ENCODE assay signal across 10 cellular contexts in the genomic region with DNA sequence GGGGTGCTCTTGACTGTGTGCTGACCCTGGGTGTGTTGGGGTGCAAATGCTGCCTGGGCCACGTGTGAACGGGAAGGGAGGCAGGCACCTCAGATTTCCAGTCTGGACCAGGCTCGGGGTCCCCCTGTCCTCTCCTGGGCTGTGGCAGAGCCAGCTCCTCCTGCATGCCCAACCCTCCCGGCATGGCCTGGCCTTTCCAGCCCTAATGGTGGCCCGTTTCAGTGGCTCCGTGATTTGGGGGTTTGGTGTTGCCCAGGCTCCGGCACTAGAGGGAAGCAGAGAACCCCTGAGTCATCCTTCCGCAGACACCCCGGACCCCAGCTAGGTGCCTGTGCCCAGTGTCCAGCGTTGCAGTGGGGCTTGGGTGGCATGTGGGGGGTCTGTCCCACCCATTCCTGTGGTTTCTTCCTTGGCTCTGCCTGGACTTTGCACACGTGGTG. TPM values are rescaled to one million over a fixed set of nuclear protein-coding genes. Genes with fewer than 3 reads are reported as not detected.
DNase-seq lines count a peak whose midpoint lies in the region; ATAC-seq, FAIRE-seq and TF ChIP-seq lines count a peak whose summit lies in the region.
"Had no signal": no experiment of that assay in that cellular context is flagged by ENCODE, and none has a peak within 500 bp of the region (broad histone marks: within the 10 kb centered on the region; RNA-seq: fewer than 3 reads in every experiment).

No MANE protein-coding gene starts in this region.

- H3K4me1 ChIP-seq in kidney (ENCODE audit: control insufficient read depth in 1 of 2, insufficient read depth in 1 of 2, low read depth in 1 of 2, low read length in 2 of 2): peaks cover 23 to 38% of the 10 kb centered on the region in 2 donors

- peak overlapping the region; percentile 79 for H3K4me3 Mint-ChIP-seq in activated T-cell treated with anti-CD3 and anti-CD28 coated beads, Interleukin-2, amount 50 U/mL, for 24 hours
- H3K4me3 Mint-ChIP-seq in activated CD4-positive, alpha-beta memory T cell treated with anti-CD3 and anti-CD28 coated beads, Interleukin-2, amount 10 ng/mL, durations not matched to agents 7 days and 5 days: no peak overlapping the region

- intact Hi-C loops in kidney (cut with DNase I): no loop called here

- H3K4me1 Mint-ChIP-seq in activated T-cell treated with anti-CD3 and anti-CD28 coated beads, Interleukin-2, amount 50 U/mL, for 24 hours (ENCODE audit: low read depth): peaks cover 88% of the 10 kb centered on the region
- H3K4me1 Mint-ChIP-seq in activated CD4-positive, alpha-beta memory T cell treated with anti-CD3 and anti-CD28 coated beads, Interleukin-2, amount 10 ng/mL, durations not matched to agents 7 days and 5 days: peaks cover 76% of the 10 kb centered on the region

- CTCF ChIA-PET in activated CD4-positive, alpha-beta memory T cell treated with anti-CD3 and anti-CD28 coated beads, Interleukin-2, amount 10 ng/mL, durations not matched to agents 7 days and 5 days (lab: Charles Lee): interaction anchor here (3.0 to 4.5 kb wide), 3 partner anchors 12 to 34 kb away, joined by 17 to 25 read pairs (median 24); no protein-coding TSS in a partner anchor

- no peak for TF ChIP-seq CTCF in kidney (IDR thresholded peaks at IDR 0.05; ENCODE audit: borderline replicate concordance, extremely low read depth, insufficient read depth)

- H3K27ac ChIP-seq in kidney (ENCODE audit: low read depth in 2 of 2, low read length in 2 of 2) (peak overlapping the region; percentile 3 to 22), temporal lobe (ENCODE audit: low read depth, low read length) (peak overlapping the region; percentile 7)

- peaks cover 0 to 11% of the 10 kb centered on the region in 2 donors for H3K36me3 ChIP-seq in kidney (ENCODE audit: control insufficient read depth in 1 of 2, insufficient read depth in 2 of 2, low read length in 2 of 2)

- H3K9ac ChIP-seq in kidney (ENCODE audit: low read length in 2 of 2): peak overlapping the region in 1 of 2 donors; percentile 3

- peak overlapping the region; percentile 93 for H3K27ac Mint-ChIP-seq in activated T-cell treated with anti-CD3 and anti-CD28 coated beads, Interleukin-2, amount 50 U/mL, for 24 hours
- H3K27ac Mint-ChIP-seq in activated CD4-positive, alpha-beta memory T cell treated with anti-CD3 and anti-CD28 coated beads, Interleukin-2, amount 10 ng/mL, durations not matched to agents 7 days and 5 days: peak overlapping the region; percentile 31

- POLR2A ChIA-PET in activated CD4-positive, alpha-beta memory T cell treated with anti-CD3 and anti-CD28 coated beads, Interleukin-2, amount 10 ng/mL, durations not matched to agents 7 days and 5 days (lab: Charles Lee): interaction anchor here (0.6 to 3.5 kb wide), 6 partner anchors 9 to 33 kb away, joined by 3 to 55 read pairs (median 18); a partner anchor contains a TSS

- no peak for ATAC-seq in GM18519 (IDR thresholded peaks at IDR 0.05; ENCODE audit: low FRiP score, unreplicated experiment)

- H3K36me3 Mint-ChIP-seq in activated T-cell treated with anti-CD3 and anti-CD28 coated beads, Interleukin-2, amount 50 U/mL, for 24 hours (ENCODE audit: low read depth): peaks cover 98% of the 10 kb centered on the region
- peaks cover 91% of the 10 kb centered on the region for H3K36me3 Mint-ChIP-seq in activated CD4-positive, alpha-beta memory T cell treated with anti-CD3 and anti-CD28 coated beads, Interleukin-2, amount 10 ng/mL, durations not matched to agents 7 days and 5 days (ENCODE audit: low read depth)

- H3K9me3 Mint-ChIP-seq in activated T-cell treated with anti-CD3 and anti-CD28 coated beads, Interleukin-2, amount 50 U/mL, for 24 hours: no peaks in the 10 kb centered on the region
- no peaks in the 10 kb centered on the region for H3K9me3 Mint-ChIP-seq in activated CD4-positive, alpha-beta memory T cell treated with anti-CD3 and anti-CD28 coated beads, Interleukin-2, amount 10 ng/mL, durations not matched to agents 7 days and 5 days

- no peaks in the 10 kb centered on the region for H3K9me3 ChIP-seq in kidney (ENCODE audit: control insufficient read depth in 1 of 2, low read length in 2 of 2)

- no peak for FAIRE-seq in kidney (lab: Jason Lieb, UNC)

- no peaks in the 10 kb centered on the region for H3K27me3 Mint-ChIP-seq in activated T-cell treated with anti-CD3 and anti-CD28 coated beads, Interleukin-2, amount 50 U/mL, for 24 hours
- no peaks in the 10 kb centered on the region for H3K27me3 Mint-ChIP-seq in activated CD4-positive, alpha-beta memory T cell treated with anti-CD3 and anti-CD28 coated beads, Interleukin-2, amount 10 ng/mL, durations not matched to agents 7 days and 5 days

- DNase-seq in activated T-cell treated with anti-CD3 and anti-CD28 coated beads, Interleukin-2, amount 50 U/mL, for 24 hours: no peak
- no peak for DNase-seq in activated T-cell treated with anti-CD3 and anti-CD28 coated beads, Interleukin-2, amount 50 U/mL, for 1 hour
- DNase-seq in activated CD4-positive, alpha-beta memory T cell treated with anti-CD3 and anti-CD28 coated beads, Interleukin-2, amount 10 ng/mL, durations not matched to agents 7 days and 5 days: no peak
- DNase-seq in kidney: peak; percentile 63
- DNase-seq in pons (ENCODE audit: low spot score): no peak
- no peak for DNase-seq in inferior parietal cortex (ENCODE audit: extremely low spot score)
- DNase-seq: NCI-H2029, RPMI8226 had no signal

- no peak overlapping the region for H3K4me3 ChIP-seq in kidney (ENCODE audit: low read length in 2 of 2)

RNA-seq across cellular contexts. Expression of a gene that starts 9.1 kb away (rescaled TPM):
- total RNA-seq in activated CD4-positive, alpha-beta memory T cell treated with anti-CD3 and anti-CD28 coated beads, Interleukin-2, amount 10 ng/mL, durations not matched to agents 7 days and 5 days: 100 to 1,000 TPM; 116 to 119 TPM
- total RNA-seq in kidney (16.8 TPM), temporal lobe (6.6 TPM)
- polyA plus RNA-seq in kidney (ENCODE audit: insufficient read depth, low read depth, low replicate concordance): 18.0 TPM

RNA-seq across cellular contexts. Expression of a gene that starts 49.2 kb away (rescaled TPM):
- total RNA-seq in activated CD4-positive, alpha-beta memory T cell treated with anti-CD3 and anti-CD28 coated beads, Interleukin-2, amount 10 ng/mL, durations not matched to agents 7 days and 5 days: 10 to 100 TPM; 33.8 to 35.3 TPM
- total RNA-seq in kidney: 19.5 TPM
- polyA plus RNA-seq in kidney (ENCODE audit: insufficient read depth, low read depth, low replicate concordance): 26.3 TPM
- total RNA-seq in temporal lobe: 30.0 TPM
